Comparison of ENCODE assay signal across 7 cellular contexts in genomic region chr1:48059289-48059688, GRCh38.
"Had no signal": no experiment of that assay in that cellular context is flagged by ENCODE, and none has a peak within 500 bp of the region (broad histone marks: within the 10 kb centered on the region; RNA-seq: fewer than 3 reads in every experiment).

No MANE protein-coding gene starts in this region.

- H3K27ac Mint-ChIP-seq: IgD-negative memory B cell had no signal

- H3K4me3 ChIP-seq: K562 had no signal

- DNase-seq: IMR-90, KBM-7, KG1 had no signal

- ATAC-seq: HepG2, K562 had no signal

- H3K27ac ChIP-seq: HL-60 had no signal

- H3K9me3 Mint-ChIP-seq: IgD-negative memory B cell had no signal

- H3K36me3 Mint-ChIP-seq: IgD-negative memory B cell had no signal
